2 cellular contexts compared by ENCODE assay signal in genomic region chr4:34039766-34040165, GRCh38.
A peak's percentile ranks its signal among the peaks of the same experiment; 100 is the strongest.
TF ChIP-seq lines count a peak whose summit lies in the region.

No MANE protein-coding gene starts in this region.

TF ChIP-seq in HepG2, 621 proteins besides CTCF, POLR2A, EP300 and RAD21:
- TF ChIP-seq MLXIP (CRISPR knock-in tag; IDR thresholded peaks at IDR 0.05; ENCODE audit: borderline replicate concordance) = no peak
- no peak for TF ChIP-seq ARNTL (CRISPR knock-in tag; IDR thresholded peaks at IDR 0.05)
- peak; percentile 64; the same call in 1 of the 2 replicates for TF ChIP-seq CHD2 (IDR thresholded peaks at IDR 0.05; ENCODE audit: low read depth, low read length)
- no peak for TF ChIP-seq ZNF280D (CRISPR knock-in tag; IDR thresholded peaks at IDR 0.05)
- no peak for TF ChIP-seq GZF1 (CRISPR knock-in tag; IDR thresholded peaks at IDR 0.05)
- TF ChIP-seq SAP130 (CRISPR knock-in tag; IDR thresholded peaks at IDR 0.05; ENCODE audit: low read depth) = peak; percentile 46; the same call in 1 of the 2 replicates
- TF ChIP-seq ZNF781 (CRISPR knock-in tag; IDR thresholded peaks at IDR 0.05; ENCODE audit: borderline replicate concordance, not compliant biosample characterization) = no peak
- no peak for TF ChIP-seq CENPX (CRISPR knock-in tag; IDR thresholded peaks at IDR 0.05)

TF ChIP-seq in K562, 482 proteins besides CTCF, POLR2A, EP300 and RAD21 (continued from another document):
- no peak for TF ChIP-seq BCLAF1 (IDR thresholded peaks at IDR 0.05; ENCODE audit: borderline replicate concordance in 1 of 2, control insufficient read depth in 1 of 2, low read depth in 2 of 2, low read length in 1 of 2)
- TF ChIP-seq RBM25 (IDR thresholded peaks at IDR 0.05; ENCODE audit: low read depth, low read length, severe bottlenecking) = peak; percentile 31
- TF ChIP-seq CHD2 (IDR thresholded peaks at IDR 0.05; ENCODE audit: low read depth, low read length) = peak; percentile 90
